ENCODE assay signal across 19 cellular contexts in the genomic region with DNA sequence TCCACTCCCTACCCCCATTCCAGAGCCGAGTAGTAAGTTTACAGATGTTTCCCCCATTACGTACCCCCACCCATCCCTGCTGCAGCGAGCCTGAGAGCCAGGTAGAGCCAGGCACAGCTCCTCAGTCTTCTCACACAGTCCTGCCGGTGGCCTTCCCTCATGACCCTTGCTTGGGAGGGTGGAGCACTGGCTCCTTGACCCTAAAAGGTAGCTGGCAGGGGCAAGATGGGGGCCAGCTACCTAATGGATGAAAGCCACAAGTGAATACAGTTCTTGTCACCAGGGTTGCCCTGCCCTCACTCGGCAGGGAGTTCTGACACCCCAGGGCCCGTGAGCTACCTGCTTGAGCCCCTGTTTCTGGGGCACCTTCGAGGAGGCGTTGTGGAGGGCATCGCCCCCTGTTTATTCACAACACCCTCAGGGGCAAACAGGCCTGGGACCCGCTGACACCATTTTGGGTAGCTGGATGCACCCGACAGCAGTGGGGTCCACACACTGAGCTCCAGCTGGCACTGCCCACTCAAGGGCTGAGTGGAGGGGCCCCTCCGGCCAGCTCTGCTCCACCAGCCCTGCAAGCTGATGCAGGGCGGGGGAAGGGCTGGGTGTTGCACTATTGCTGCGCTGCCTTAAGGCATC. TPM values are rescaled to one million over a fixed set of nuclear protein-coding genes. Genes with fewer than 3 reads are reported as not detected.
A peak's percentile ranks its signal among the peaks of the same experiment; 100 is the strongest.
DNase-seq lines count a peak whose midpoint lies in the region; ATAC-seq and TF ChIP-seq lines count a peak whose summit lies in the region.
"Had no signal": no experiment of that assay in that cellular context is flagged by ENCODE, and none has a peak within 500 bp of the region (broad histone marks: within the 10 kb centered on the region; RNA-seq: fewer than 3 reads in every experiment).

No MANE protein-coding gene starts in this region.

- no peak for TF ChIP-seq CTCF in vagina (IDR thresholded peaks at IDR 0.05)

- no peaks in the 10 kb centered on the region for H3K27me3 ChIP-seq in vagina

- POLR2A ChIA-PET in activated CD8-positive, alpha-beta T cell treated with anti-CD3 and anti-CD28 coated beads, Interleukin-2, amount 10 ng/mL, durations not matched to agents 7 days and 5 days (lab: Charles Lee) = interaction anchor here (0.5 to 1.0 kb wide), 2 partner anchors 72 to 1008 kb away, joined by 3 to 4 read pairs; partner anchors contain the start of gene DBF4B

- H3K9me3 ChIP-seq in vagina = no peaks in the 10 kb centered on the region
- H3K9me3 ChIP-seq: prostate gland had no signal

- intact Hi-C loops in Right ventricle myocardium superior (cut with DNase I) (no loop called here), cardiac septum (cut with DNase I) (loop anchor here (2.0 kb wide), 1 partner anchor 48 kb away; no protein-coding TSS in a partner anchor), vagina (cut with DNase I) (no loop called here)

- peak overlapping the region; percentile 47 for H3K4me3 Mint-ChIP-seq in memory B cell
- H3K4me3 Mint-ChIP-seq in activated CD8-positive, alpha-beta T cell treated with anti-CD3 and anti-CD28 coated beads, Interleukin-2, amount 10 ng/mL, durations not matched to agents 7 days and 5 days = no peak overlapping the region
- H3K4me3 Mint-ChIP-seq: activated T-helper 17 cell treated with anti-CD3 and anti-CD28 coated beads, Interleukin-2, amount 50 U/mL, for 72 hours; brain; neural progenitor cell; type B pancreatic cell had no signal

- CTCF ChIA-PET in activated CD8-positive, alpha-beta T cell treated with anti-CD3 and anti-CD28 coated beads, Interleukin-2, amount 10 ng/mL, durations not matched to agents 7 days and 5 days (lab: Charles Lee) = interaction anchor here (2.7 to 8.3 kb wide), 3 partner anchors 83 to 101 kb away, joined by 16 to 161 read pairs (median 32); no protein-coding TSS in a partner anchor

- no peak overlapping the region for H3K4me3 ChIP-seq in vagina
- H3K4me3 ChIP-seq: neural progenitor cell, prostate gland had no signal

- H3K27ac Mint-ChIP-seq in memory B cell = no peak overlapping the region
- H3K27ac Mint-ChIP-seq in activated CD8-positive, alpha-beta T cell treated with anti-CD3 and anti-CD28 coated beads, Interleukin-2, amount 10 ng/mL, durations not matched to agents 7 days and 5 days = no peak overlapping the region
- H3K27ac Mint-ChIP-seq: activated T-helper 17 cell treated with anti-CD3 and anti-CD28 coated beads, Interleukin-2, amount 50 U/mL, for 72 hours; type B pancreatic cell had no signal

- no peaks in the 10 kb centered on the region for H3K36me3 Mint-ChIP-seq in memory B cell
- H3K36me3 Mint-ChIP-seq in activated CD8-positive, alpha-beta T cell treated with anti-CD3 and anti-CD28 coated beads, Interleukin-2, amount 10 ng/mL, durations not matched to agents 7 days and 5 days (ENCODE audit: low read depth) = no peaks in the 10 kb centered on the region
- H3K36me3 Mint-ChIP-seq: brain, neural progenitor cell, type B pancreatic cell had no signal

- no peak for ATAC-seq in Right ventricle myocardium superior (ENCODE audit: poor library complexity)
- ATAC-seq in memory B cell (ENCODE audit: low read depth) = no peak
- ATAC-seq in activated CD8-positive, alpha-beta T cell treated with anti-CD3 and anti-CD28 coated beads, Interleukin-2, amount 10 ng/mL, durations not matched to agents 7 days and 5 days = no peak
- ATAC-seq: activated T-helper 17 cell treated with anti-CD3 and anti-CD28 coated beads, Interleukin-2, amount 50 U/mL, for 72 hours; left lobe of liver; stimulated activated naive CD8-positive, alpha-beta T cell treated with anti-CD3 and anti-CD28 coated beads, Interleukin-15, Interleukin-2, amounts not matched to agents 100 U/mL and 50 U/mL, for 24 hours had no signal

- peaks cover 11% of the 10 kb centered on the region for H3K4me1 Mint-ChIP-seq in memory B cell
- peaks cover 8% of the 10 kb centered on the region for H3K4me1 Mint-ChIP-seq in activated CD8-positive, alpha-beta T cell treated with anti-CD3 and anti-CD28 coated beads, Interleukin-2, amount 10 ng/mL, durations not matched to agents 7 days and 5 days (ENCODE audit: low read depth)
- H3K4me1 Mint-ChIP-seq: activated T-helper 17 cell treated with anti-CD3 and anti-CD28 coated beads, Interleukin-2, amount 50 U/mL, for 72 hours had no signal

- no peak for TF ChIP-seq POLR2A in vagina (IDR thresholded peaks at IDR 0.05)

- peaks cover 26% of the 10 kb centered on the region for H3K4me1 ChIP-seq in vagina
- H3K4me1 ChIP-seq: prostate gland had no signal

- peaks cover 10% of the 10 kb centered on the region for H3K27me3 Mint-ChIP-seq in memory B cell
- peaks cover 6% of the 10 kb centered on the region for H3K27me3 Mint-ChIP-seq in activated CD8-positive, alpha-beta T cell treated with anti-CD3 and anti-CD28 coated beads, Interleukin-2, amount 10 ng/mL, durations not matched to agents 7 days and 5 days (ENCODE audit: low read depth)
- H3K27me3 Mint-ChIP-seq: activated T-helper 17 cell treated with anti-CD3 and anti-CD28 coated beads, Interleukin-2, amount 50 U/mL, for 72 hours had no signal

- peak overlapping the region; percentile 72 for H3K27ac ChIP-seq in vagina
- H3K27ac ChIP-seq in substantia nigra (ENCODE audit: low read depth, low read length, poor library complexity, severe bottlenecking) = no peak overlapping the region
- H3K27ac ChIP-seq: neural progenitor cell had no signal

- DNase-seq in Right ventricle myocardium superior (peak; percentile 22), cardiac septum (ENCODE audit: low spot score) (no peak), memory B cell (ENCODE audit: low spot score in 2 of 2) (no peak), vagina (ENCODE audit: extremely low spot score in 2 of 2) (no peak), substantia nigra (lab: John Stamatoyannopoulos, UW) (no peak)
- DNase-seq in activated CD8-positive, alpha-beta T cell treated with anti-CD3 and anti-CD28 coated beads, Interleukin-2, amount 10 ng/mL, durations not matched to agents 7 days and 5 days = no peak
- DNase-seq: activated CD4-positive, alpha-beta T cell treated with anti-CD3 and anti-CD28 coated beads for 1 hour; DMS79; GOT3; KG1; small intestine; stimulated activated CD4-positive, alpha-beta T cell treated with anti-CD3 and anti-CD28 coated beads, Interleukin-2, amount 100 ng/mL, for 48 hours; stimulated activated naive CD8-positive, alpha-beta T cell treated with anti-CD3 and anti-CD28 coated beads, Interleukin-15, Interleukin-2, amounts not matched to agents 100 U/mL and 50 U/mL, for 24 hours had no signal

- no peaks in the 10 kb centered on the region for H3K9me3 Mint-ChIP-seq in memory B cell
- H3K9me3 Mint-ChIP-seq in activated CD8-positive, alpha-beta T cell treated with anti-CD3 and anti-CD28 coated beads, Interleukin-2, amount 10 ng/mL, durations not matched to agents 7 days and 5 days (ENCODE audit: insufficient read depth) = no peaks in the 10 kb centered on the region
- H3K9me3 Mint-ChIP-seq: activated T-helper 17 cell treated with anti-CD3 and anti-CD28 coated beads, Interleukin-2, amount 50 U/mL, for 72 hours; neural progenitor cell; type B pancreatic cell had no signal

- H3K36me3 ChIP-seq in vagina = no peaks in the 10 kb centered on the region
- H3K36me3 ChIP-seq: neural progenitor cell, prostate gland had no signal

RNA-seq across cellular contexts. Expression of gene ADAM11, which starts 22.2 kb away (rescaled TPM):
- total RNA-seq in Right ventricle myocardium superior (18.5 TPM), cardiac septum (1.00 TPM), vagina (3.7 TPM)
- under 1 TPM; 0.24 to 0.39 TPM for total RNA-seq in activated CD8-positive, alpha-beta T cell treated with anti-CD3 and anti-CD28 coated beads, Interleukin-2, amount 10 ng/mL, durations not matched to agents 7 days and 5 days

RNA-seq across cellular contexts. Expression of gene GJC1, which starts 49.1 kb away (rescaled TPM):
- 16.1 TPM for total RNA-seq in Right ventricle myocardium superior
- 32.0 TPM for total RNA-seq in cardiac septum
- total RNA-seq in vagina = 10.1 TPM
- total RNA-seq in activated CD8-positive, alpha-beta T cell treated with anti-CD3 and anti-CD28 coated beads, Interleukin-2, amount 10 ng/mL, durations not matched to agents 7 days and 5 days = 1 to 10 TPM; 1.6 to 2.2 TPM
